Comparison of ENCODE assay signal across 22 cellular contexts in genomic region chr14:57979376-57980048, GRCh38.
"Had no signal": no experiment of that assay in that cellular context is flagged by ENCODE, and none has a peak within 500 bp of the region (broad histone marks: within the 10 kb centered on the region; RNA-seq: fewer than 3 reads in every experiment).

No MANE protein-coding gene starts in this region.

- H3K4me3 ChIP-seq: esophagus muscularis mucosa, lung, prostate gland, right lobe of liver, spleen, uterus had no signal

- H3K27ac ChIP-seq: esophagus muscularis mucosa, parathyroid adenoma, prostate gland, right lobe of liver, spleen, uterus had no signal

- H3K9me3 ChIP-seq: esophagus muscularis mucosa, prostate gland, right lobe of liver, spleen, uterus had no signal

- H3K36me3 ChIP-seq: esophagus muscularis mucosa, prostate gland, right lobe of liver, spleen, uterus had no signal

- H3K27me3 ChIP-seq: esophagus muscularis mucosa, right lobe of liver, uterus had no signal

- DNase-seq: effector memory CD4-positive, alpha-beta T cell; foreskin fibroblast; immature natural killer cell; left cardiac atrium; left ventricle myocardium superior; mesendoderm; naive thymus-derived CD4-positive, alpha-beta T cell; nephron progenitor cell; retina; right lobe of liver; spleen; stimulated activated CD4-positive, alpha-beta T cell treated with anti-CD3 and anti-CD28 coated beads, Interleukin-15, amount 100 ng/mL, for 24 hours; stimulated activated CD4-positive, alpha-beta T cell treated with anti-CD3 and anti-CD28 coated beads, Interleukin-1b, Interleukin-23, amount 100 ng/mL, for 48 hours; stimulated activated CD4-positive, alpha-beta T cell treated with anti-CD3 and anti-CD28 coated beads, Interleukin-4, amount 100 ng/mL, for 4 hours; stimulated activated naive B cell treated with anti-CD40 and anti-IgM and Interleukin-4, amounts not matched to agents 10 μg/mL and 1 μg/mL and 100 μg/mL, for 72 hours; stimulated activated naive CD8-positive, alpha-beta T cell treated with anti-CD3 and anti-CD28 coated beads, Interleukin-15, amount 100 ng/mL, for 72 hours; substantia nigra; uterus had no signal

- ATAC-seq: left ventricle myocardium superior; naive thymus-derived CD4-positive, alpha-beta T cell; right lobe of liver; stimulated activated naive B cell treated with anti-CD40 and anti-IgM and Interleukin-4, amounts not matched to agents 10 μg/mL and 1 μg/mL and 100 μg/mL, for 72 hours; stimulated activated naive CD8-positive, alpha-beta T cell treated with anti-CD3 and anti-CD28 coated beads, Interleukin-15, amount 100 ng/mL, for 72 hours had no signal

- H3K4me1 ChIP-seq: esophagus muscularis mucosa, parathyroid adenoma, prostate gland, right lobe of liver, uterus had no signal
